1 cellular context compared by ENCODE assay signal in genomic region chr5:139188558-139189270, GRCh38.
TF ChIP-seq lines count a peak whose summit lies in the region.

No MANE protein-coding gene starts in this region.

TF ChIP-seq in K562, 482 proteins besides CTCF, POLR2A, EP300 and RAD21 (continued from another document and continues in another):
- TF ChIP-seq HMGXB4 (CRISPR knock-in tag; IDR thresholded peaks at IDR 0.05) (no peak), GABPB1 (CRISPR knock-in tag; IDR thresholded peaks at IDR 0.05) (no peak), FOXJ2 (tag; IDR thresholded peaks at IDR 0.05) (no peak), GTF2E2 (tag; IDR thresholded peaks at IDR 0.05) (no peak), ZNF398 (CRISPR knock-in tag; IDR thresholded peaks at IDR 0.05) (no peak), CEBPB (tag; IDR thresholded peaks at IDR 0.05) (peak; percentile 82), ZNF318 (IDR thresholded peaks at IDR 0.05; ENCODE audit: borderline replicate concordance in 1 of 2, low read depth in 1 of 2) (no peak), ZNF175 (CRISPR knock-in tag; IDR thresholded peaks at IDR 0.05; ENCODE audit: low read depth) (no peak), CTCFL (IDR thresholded peaks at IDR 0.05; ENCODE audit: borderline replicate concordance, insufficient read depth, low read depth, low read length, poor library complexity, severe bottlenecking) (no peak), CREB3L1 (IDR thresholded peaks at IDR 0.05; ENCODE audit: borderline replicate concordance, low read depth) (no peak), AFF4 (CRISPR knock-in tag; IDR thresholded peaks at IDR 0.05) (no peak), ZNF184 (CRISPR knock-in tag; IDR thresholded peaks at IDR 0.05) (no peak), POLR2H (tag; IDR thresholded peaks at IDR 0.05; ENCODE audit: low read depth) (no peak), GABPB2 (CRISPR knock-in tag; conservative IDR thresholded peaks at IDR 0.05) (no peak), TAF15 (IDR thresholded peaks at IDR 0.05; ENCODE audit: low read depth, low read length) (no peak), PTBP1 (IDR thresholded peaks at IDR 0.05; ENCODE audit: low read depth, low read length) (no peak), ZNF609 (CRISPR knock-in tag; IDR thresholded peaks at IDR 0.05; ENCODE audit: borderline replicate concordance) (no peak), RFX5 (IDR thresholded peaks at IDR 0.05; ENCODE audit: low read depth, low read length) (no peak), ATF2 (CRISPR knock-in tag; IDR thresholded peaks at IDR 0.05) (no peak), CAMTA2 (CRISPR knock-in tag; conservative IDR thresholded peaks at IDR 0.05) (no peak), CHD1 (IDR thresholded peaks at IDR 0.05; ENCODE audit: low read length) (no peak), NFIC (IDR thresholded peaks at IDR 0.05) (peak; percentile 70), ZNF79 (CRISPR knock-in tag; IDR thresholded peaks at IDR 0.05; ENCODE audit: low read depth) (no peak), ZSCAN29 (IDR thresholded peaks at IDR 0.05) (no peak), GABPA (tag; conservative IDR thresholded peaks at IDR 0.05; ENCODE audit: low read depth) (no peak), CEBPG (CRISPR knock-in tag; IDR thresholded peaks at IDR 0.05) (no peak), CEBPG (tag; conservative IDR thresholded peaks at IDR 0.05 in 1 of 2, IDR thresholded peaks at IDR 0.05 in 1 of 2) (peak; percentile 58 to 60; a peak in 3 of 4 replicates), NFE2 (IDR thresholded peaks at IDR 0.05; ENCODE audit: low read depth) (peak; percentile 64), CCAR2 (IDR thresholded peaks at IDR 0.05; ENCODE audit: low read depth, low read length) (no peak), CBFA2T2 (conservative IDR thresholded peaks at IDR 0.05) (peak; percentile 93)
